In genomic region chr5:41878598-41879305, GRCh38 we compare ENCODE assay signal across 16 cellular contexts. TPM values are rescaled to one million over a fixed set of nuclear protein-coding genes. Genes with fewer than 3 reads are reported as not detected.
A peak's percentile ranks its signal among the peaks of the same experiment; 100 is the strongest.
DNase-seq lines count a peak whose midpoint lies in the region; ATAC-seq, FAIRE-seq and TF ChIP-seq lines count a peak whose summit lies in the region.
"Had no signal": no experiment of that assay in that cellular context is flagged by ENCODE, and none has a peak within 500 bp of the region (broad histone marks: within the 10 kb centered on the region; RNA-seq: fewer than 3 reads in every experiment).

No MANE protein-coding gene starts in this region.

- no peak overlapping the region for H2AFZ ChIP-seq in HepG2 (ENCODE audit: low read length)

- no TSS peak for BruUV-seq in HepG2 (replicated peaks; lab: Mats Ljungman, UMichigan)

- TF ChIP-seq EP300 in HepG2 (IDR thresholded peaks at IDR 0.05; ENCODE audit: low read depth in 2 of 2, low read length in 2 of 2) = no peak
- TF ChIP-seq EP300 in HepG2 (CRISPR knock-in tag; IDR thresholded peaks at IDR 0.05; ENCODE audit: borderline replicate concordance) = no peak

- ATAC-seq in HepG2 = peak; percentile 87
- no peak for ATAC-seq in right lobe of liver
- peak; percentile 74 for ATAC-seq in HG02763 (IDR thresholded peaks at IDR 0.05; ENCODE audit: unreplicated experiment)
- ATAC-seq in HG03460 (IDR thresholded peaks at IDR 0.05; ENCODE audit: unreplicated experiment) = peak; percentile 53
- ATAC-seq in GM18505 (IDR thresholded peaks at IDR 0.05; ENCODE audit: unreplicated experiment) = no peak
- ATAC-seq: gastroesophageal sphincter, pancreas had no signal

- H3K4me3 ChIP-seq in HepG2 (replicated peaks in 1 of 3; ENCODE audit: insufficient read depth in 1 of 3, low read depth in 2 of 3, low read length in 3 of 3) (no peak overlapping the region; a peak in 1 of 6 replicates), right lobe of liver (no peak overlapping the region), foreskin fibroblast (ENCODE audit: low read depth in 1 of 2, low read length in 2 of 2) (no peak overlapping the region)
- H3K4me3 ChIP-seq: BLaER1 treated with 17β-estradiol and CSF1 and Interleukin-3, amounts not matched to agents 10 nM and 100 nM; gastroesophageal sphincter; pancreas; thyroid gland had no signal

- H4K20me1 ChIP-seq in HepG2 (ENCODE audit: insufficient read depth, low read length) = no peaks in the 10 kb centered on the region
- H4K20me1 ChIP-seq: BLaER1 treated with 17β-estradiol and CSF1 and Interleukin-3, amounts not matched to agents 10 nM and 100 nM had no signal

- POLR2A ChIA-PET in HepG2 (lab: Yijun Ruan, JAX) = no interaction called here

- H3K9ac ChIP-seq in HepG2 (ENCODE audit: insufficient read depth, low read depth, low read length) = no peak overlapping the region
- H3K9ac ChIP-seq: BLaER1 treated with 17β-estradiol and CSF1 and Interleukin-3, amounts not matched to agents 10 nM and 100 nM had no signal

- H3K4me1 ChIP-seq in HepG2 (ENCODE audit: insufficient read depth, low read length) (peaks cover 20% of the 10 kb centered on the region), right lobe of liver (peaks cover 0 to 3% (median 0%) of the 10 kb centered on the region in 4 donors)
- H3K4me1 ChIP-seq: BLaER1 treated with 17β-estradiol and CSF1 and Interleukin-3, amounts not matched to agents 10 nM and 100 nM; gastroesophageal sphincter; pancreas; thyroid gland had no signal

- no peak for TF ChIP-seq RAD21 in HepG2 (CRISPR knock-in tag; IDR thresholded peaks at IDR 0.05)

- no peak for TF ChIP-seq POLR2A in HepG2 (IDR thresholded peaks at IDR 0.05; ENCODE audit: insufficient read depth in 1 of 2, low read depth in 2 of 2, low read length in 2 of 2)
- no peak for TF ChIP-seq POLR2A in right lobe of liver (IDR thresholded peaks at IDR 0.05)
- no peak for TF ChIP-seq POLR2A in GM18505 (IDR thresholded peaks at IDR 0.05; ENCODE audit: borderline replicate concordance, extremely low read depth, insufficient read depth, insufficient read length)

- H3K27ac ChIP-seq in HepG2 (ENCODE audit: extremely low read length, insufficient read depth, low read length) (no peak overlapping the region), right lobe of liver (no peak overlapping the region)
- H3K27ac ChIP-seq: BLaER1 treated with 17β-estradiol and CSF1 and Interleukin-3, amounts not matched to agents 10 nM and 100 nM; gastroesophageal sphincter; pancreas; thyroid gland; WERI-Rb-1 had no signal

- DNase-seq in HepG2 (ENCODE audit: low spot score) = peak; percentile 35
- no peak for DNase-seq in right lobe of liver
- DNase-seq in NCI-H2029 (lab: John Stamatoyannopoulos, UW) = no peak
- no peak for DNase-seq in activated CD4-positive, alpha-beta T cell treated with anti-CD3 and anti-CD28 coated beads for 48 hours
- DNase-seq in foreskin fibroblast = no peak
- DNase-seq: activated gamma-delta T cell treated with Interleukin-2 at 50 U/mL for 16 hours, pancreas, T-helper 1 cell, thyroid gland, WERI-Rb-1 had no signal

- intact Hi-C loops in HepG2 (cut with micrococcal nuclease; ENCODE audit: unreplicated experiment) (no loop called here), right lobe of liver (cut with DNase I) (no loop called here)

- TF ChIP-seq CTCF in HepG2 (CRISPR knock-in tag; IDR thresholded peaks at IDR 0.05) (no peak), right lobe of liver (IDR thresholded peaks at IDR 0.05) (no peak), foreskin fibroblast (IDR thresholded peaks at IDR 0.05; ENCODE audit: low read depth, low read length) (no peak)

- peak overlapping the region; percentile 51 for H3K4me2 ChIP-seq in HepG2 (ENCODE audit: low read depth, low read length)
- H3K4me2 ChIP-seq: BLaER1 treated with 17β-estradiol and CSF1 and Interleukin-3, amounts not matched to agents 10 nM and 100 nM had no signal

- peak; percentile 15 for FAIRE-seq in HepG2 (lab: Jason Lieb, UNC)
- FAIRE-seq: H1, pancreas had no signal

- 2% methylated on average over 2 of the region's 2 CpGs for WGBS in HepG2 (ENCODE audit: low lambda C conversion rate)
- WGBS in right lobe of liver (ENCODE audit: insufficient coverage, low coverage, low lambda C conversion rate, missing lambda C conversion rate) = 36% methylated on average over 2 of the region's 2 CpGs

- CTCF ChIA-PET in HepG2 (lab: Yijun Ruan, JAX; ENCODE audit: low intra/inter-chr PET ratio, low total read pairs) = interaction anchor here (0.6 kb wide), 1 partner anchor 227 kb away, joined by 3 read pairs; no protein-coding TSS in a partner anchor

- H3K27me3 ChIP-seq in HepG2 (ENCODE audit: control insufficient read depth in 1 of 2, insufficient read depth in 2 of 2, low read length in 2 of 2) (no peaks in the 10 kb centered on the region), right lobe of liver (no peaks in the 10 kb centered on the region)
- H3K27me3 ChIP-seq: BLaER1 treated with 17β-estradiol and CSF1 and Interleukin-3, amounts not matched to agents 10 nM and 100 nM; gastroesophageal sphincter; pancreas; thyroid gland had no signal

- no peaks in the 10 kb centered on the region for H3K36me3 ChIP-seq in HepG2 (replicated peaks in 1 of 2; ENCODE audit: control insufficient read depth in 1 of 2, insufficient read depth in 2 of 2, low read length in 2 of 2)
- H3K36me3 ChIP-seq in right lobe of liver = no peaks in the 10 kb centered on the region
- H3K36me3 ChIP-seq: BLaER1 treated with 17β-estradiol and CSF1 and Interleukin-3, amounts not matched to agents 10 nM and 100 nM; gastroesophageal sphincter; pancreas; thyroid gland; WERI-Rb-1 had no signal

- no peaks in the 10 kb centered on the region for H3K9me3 ChIP-seq in HepG2 (ENCODE audit: low read length)
- H3K9me3 ChIP-seq in right lobe of liver = no peaks in the 10 kb centered on the region
- H3K9me3 ChIP-seq: BLaER1 treated with 17β-estradiol and CSF1 and Interleukin-3, amounts not matched to agents 10 nM and 100 nM; gastroesophageal sphincter; pancreas; thyroid gland had no signal

- in situ Hi-C loops in HepG2 (cut with HindIII; ENCODE audit: extremely low pct_ligation_motif_present, low pct_unique_long_range_greater_than_20kb) = no loop called here

- no peaks in the 10 kb centered on the region for H3K79me2 ChIP-seq in HepG2 (ENCODE audit: insufficient read depth, low read length)

RNA-seq across cellular contexts. Expression of gene OXCT1, which starts 8.5 kb away (rescaled TPM):
- total RNA-seq in HepG2 (2016; rRNA removed; fragmentation: Illumina TruSeq; extraction: Trizol) (3.7 and 4.7 TPM in 2 replicates), right lobe of liver (under 1 TPM; 0.24 to 0.75 (median 0.61) TPM)
- 1.0 and 1.4 TPM in 2 replicates for total RNA-seq in HepG2 (2016; cell fraction: cytosol; rRNA removed; fragmentation: Illumina TruSeq; extraction: Trizol; ENCODE audit: low read depth)
- total RNA-seq in HepG2 (2016; cell fraction: insoluble cytoplasmic fraction; rRNA removed; fragmentation: Illumina TruSeq; extraction: Trizol) = 3.9 and 4.1 TPM in 2 replicates
- 1.2 and 1.3 TPM in 2 replicates for total RNA-seq in HepG2 (2016; cell fraction: membrane; rRNA removed; fragmentation: Illumina TruSeq; extraction: Trizol)
- 3.3 and 3.8 TPM in 2 replicates for total RNA-seq in HepG2 (2016; cell fraction: nucleus; rRNA removed; fragmentation: Illumina TruSeq; extraction: Trizol)
- polyA plus RNA-seq in HepG2 (2011; rRNA removed) = 0.50 and 0.92 TPM in 2 replicates
- 0.37 and 0.50 TPM in 2 replicates for polyA plus RNA-seq in HepG2 (2011; cell fraction: cytosol; rRNA removed)
- polyA plus RNA-seq in HepG2 (2011; cell fraction: nucleus; rRNA removed) = 0.56 and 0.87 TPM in 2 replicates
- polyA plus RNA-seq in HepG2 (2012) = 0.79 and 1.3 TPM in 2 replicates
- 0.46 and 0.79 TPM in 2 replicates for polyA plus RNA-seq in HepG2 (2016; cell fraction: cytosol; fragmentation: Illumina TruSeq; extraction: Trizol; ENCODE audit: low read depth)
- 3.2 and 4.3 TPM in 2 replicates for polyA plus RNA-seq in HepG2 (2016; cell fraction: insoluble cytoplasmic fraction; fragmentation: Illumina TruSeq; extraction: Trizol; ENCODE audit: low read depth)
- 0.55 and 0.74 TPM in 2 replicates for polyA plus RNA-seq in HepG2 (2016; cell fraction: membrane; fragmentation: Illumina TruSeq; extraction: Trizol; ENCODE audit: low read depth)
- 3.2 and 5.5 TPM in 2 replicates for polyA plus RNA-seq in HepG2 (2016; cell fraction: nucleus; fragmentation: Illumina TruSeq; extraction: Trizol; ENCODE audit: insufficient read depth, low read depth)
- polyA minus RNA-seq in HepG2 (2011; rRNA and poly(A)+ RNA removed; ENCODE audit: low replicate concordance) = 0.34 and 26.6 TPM in 2 replicates
- 0.89 and 1.1 TPM in 2 replicates for polyA minus RNA-seq in HepG2 (2011; cell fraction: cytosol; rRNA and poly(A)+ RNA removed)
- polyA minus RNA-seq in HepG2 (2011; cell fraction: nucleus; rRNA and poly(A)+ RNA removed) = 2.2 and 3.5 TPM in 2 replicates

RNA-seq across cellular contexts. Expression of gene RIMOC1, which starts 25.4 kb away (rescaled TPM):
- total RNA-seq in HepG2 (2016; rRNA removed; fragmentation: Illumina TruSeq; extraction: Trizol) = 16.9 and 29.6 TPM in 2 replicates
- 2.1 and 3.2 TPM in 2 replicates for total RNA-seq in HepG2 (2016; cell fraction: cytosol; rRNA removed; fragmentation: Illumina TruSeq; extraction: Trizol; ENCODE audit: low read depth)
- 16.3 and 28.2 TPM in 2 replicates for total RNA-seq in HepG2 (2016; cell fraction: insoluble cytoplasmic fraction; rRNA removed; fragmentation: Illumina TruSeq; extraction: Trizol)
- 8.4 and 10.2 TPM in 2 replicates for total RNA-seq in HepG2 (2016; cell fraction: membrane; rRNA removed; fragmentation: Illumina TruSeq; extraction: Trizol)
- 16.6 and 17.0 TPM in 2 replicates for total RNA-seq in HepG2 (2016; cell fraction: nucleus; rRNA removed; fragmentation: Illumina TruSeq; extraction: Trizol)
- polyA plus RNA-seq in HepG2 (2011; rRNA removed) = 10.7 and 16.3 TPM in 2 replicates
- polyA plus RNA-seq in HepG2 (2011; cell fraction: cytosol; rRNA removed) = 5.3 and 9.7 TPM in 2 replicates
- polyA plus RNA-seq in HepG2 (2011; cell fraction: nucleus; rRNA removed) = 4.2 and 7.0 TPM in 2 replicates
- polyA plus RNA-seq in HepG2 (2012) = 4.9 and 6.3 TPM in 2 replicates
- polyA plus RNA-seq in HepG2 (2016; cell fraction: cytosol; fragmentation: Illumina TruSeq; extraction: Trizol; ENCODE audit: low read depth) = 0.43 and 0.46 TPM in 2 replicates
- 22.9 and 25.4 TPM in 2 replicates for polyA plus RNA-seq in HepG2 (2016; cell fraction: insoluble cytoplasmic fraction; fragmentation: Illumina TruSeq; extraction: Trizol; ENCODE audit: low read depth)
- 3.7 and 4.4 TPM in 2 replicates for polyA plus RNA-seq in HepG2 (2016; cell fraction: membrane; fragmentation: Illumina TruSeq; extraction: Trizol; ENCODE audit: low read depth)
- polyA plus RNA-seq in HepG2 (2016; cell fraction: nucleus; fragmentation: Illumina TruSeq; extraction: Trizol; ENCODE audit: insufficient read depth, low read depth) = 15.6 and 15.8 TPM in 2 replicates
- 14.1 and 35.2 TPM in 2 replicates for polyA minus RNA-seq in HepG2 (2011; rRNA and poly(A)+ RNA removed; ENCODE audit: low replicate concordance)
- 9.8 and 10.4 TPM in 2 replicates for polyA minus RNA-seq in HepG2 (2011; cell fraction: cytosol; rRNA and poly(A)+ RNA removed)
- 12.9 and 17.0 TPM in 2 replicates for polyA minus RNA-seq in HepG2 (2011; cell fraction: nucleus; rRNA and poly(A)+ RNA removed)
- 10 to 100 TPM in 2 of 6 experiments, 1 to 10 TPM in 4; 7.6 to 15.5 (median 9.0) TPM for total RNA-seq in right lobe of liver

RNA-seq across cellular contexts. Expression of gene FBXO4, which starts 46.3 kb away (rescaled TPM):
- total RNA-seq in HepG2 (2016; rRNA removed; fragmentation: Illumina TruSeq; extraction: Trizol) (16.4 and 19.1 TPM in 2 replicates), right lobe of liver (10 to 100 TPM in 1 of 6 experiments, 1 to 10 TPM in 5; 5.1 to 14.6 (median 6.3) TPM)
- 7.8 and 8.7 TPM in 2 replicates for total RNA-seq in HepG2 (2016; cell fraction: cytosol; rRNA removed; fragmentation: Illumina TruSeq; extraction: Trizol; ENCODE audit: low read depth)
- 16.4 and 21.2 TPM in 2 replicates for total RNA-seq in HepG2 (2016; cell fraction: insoluble cytoplasmic fraction; rRNA removed; fragmentation: Illumina TruSeq; extraction: Trizol)
- total RNA-seq in HepG2 (2016; cell fraction: membrane; rRNA removed; fragmentation: Illumina TruSeq; extraction: Trizol) = 7.0 and 9.4 TPM in 2 replicates
- total RNA-seq in HepG2 (2016; cell fraction: nucleus; rRNA removed; fragmentation: Illumina TruSeq; extraction: Trizol) = 13.5 and 13.6 TPM in 2 replicates
- 3.9 and 5.2 TPM in 2 replicates for polyA plus RNA-seq in HepG2 (2011; rRNA removed)
- polyA plus RNA-seq in HepG2 (2011; cell fraction: cytosol; rRNA removed) = 1.9 and 3.5 TPM in 2 replicates
- 1.7 and 2.0 TPM in 2 replicates for polyA plus RNA-seq in HepG2 (2011; cell fraction: nucleus; rRNA removed)
- 4.3 and 6.1 TPM in 2 replicates for polyA plus RNA-seq in HepG2 (2012)
- polyA plus RNA-seq in HepG2 (2016; cell fraction: cytosol; fragmentation: Illumina TruSeq; extraction: Trizol; ENCODE audit: low read depth) = 2.4 and 3.0 TPM in 2 replicates
- 15.9 and 21.4 TPM in 2 replicates for polyA plus RNA-seq in HepG2 (2016; cell fraction: insoluble cytoplasmic fraction; fragmentation: Illumina TruSeq; extraction: Trizol; ENCODE audit: low read depth)
- 4.7 and 6.1 TPM in 2 replicates for polyA plus RNA-seq in HepG2 (2016; cell fraction: membrane; fragmentation: Illumina TruSeq; extraction: Trizol; ENCODE audit: low read depth)
- polyA plus RNA-seq in HepG2 (2016; cell fraction: nucleus; fragmentation: Illumina TruSeq; extraction: Trizol; ENCODE audit: insufficient read depth, low read depth) = 11.5 and 14.5 TPM in 2 replicates
- 1.9 and 4.3 TPM in 2 replicates for polyA minus RNA-seq in HepG2 (2011; rRNA and poly(A)+ RNA removed; ENCODE audit: low replicate concordance)
- 1.2 and 2.2 TPM in 2 replicates for polyA minus RNA-seq in HepG2 (2011; cell fraction: cytosol; rRNA and poly(A)+ RNA removed)
- 7.3 and 9.7 TPM in 2 replicates for polyA minus RNA-seq in HepG2 (2011; cell fraction: nucleus; rRNA and poly(A)+ RNA removed)

Comparison
In these comparisons a context has a peak if more than half of its experiments do, and no peak if none do; other contexts are left out.
1. ATAC-seq: peak in HepG2 (single experiment), HG02763 (single experiment) and HG03460 (single experiment); none in right lobe of liver (0 of 4) and GM18505 (single experiment).